7 cellular contexts compared by ENCODE assay signal in genomic region chr16:46673320-46674013, GRCh38. TPM values are rescaled to one million over a fixed set of nuclear protein-coding genes. Genes with fewer than 3 reads are reported as not detected.
DNase-seq lines count a peak whose midpoint lies in the region; ATAC-seq and TF ChIP-seq lines count a peak whose summit lies in the region.

No MANE protein-coding gene starts in this region.

- TF ChIP-seq RAD21 in HCT116 (IDR thresholded peaks at IDR 0.05; ENCODE audit: low read depth) = peak; percentile 76

- H3F3A ChIP-seq in SU-DHL-6 (ENCODE audit: insufficient read depth) = peaks cover 4% of the 10 kb centered on the region; the same call in 1 of the 2 replicates

- H3K4me3 Mint-ChIP-seq in MCF 10A (ENCODE audit: unreplicated experiment) = no peak overlapping the region

- H3K36me3 ChIP-seq in HCT116 (ENCODE audit: control insufficient read depth in 1 of 2, insufficient read depth in 2 of 2, low read length in 2 of 2) (peaks cover 32 to 56% of the 10 kb centered on the region in 2 experiments), SU-DHL-6 (ENCODE audit: low read length) (peaks cover 24% of the 10 kb centered on the region)

- peak; percentile 100 for ATAC-seq in HCT116

- H3K27ac ChIP-seq in HCT116 (ENCODE audit: low read depth, low read length) (no peak overlapping the region), SU-DHL-6 (ENCODE audit: low read depth, low read length) (no peak overlapping the region)

- no peaks in the 10 kb centered on the region for H3K27me3 Mint-ChIP-seq in MCF 10A (ENCODE audit: insufficient read depth, unreplicated experiment)

- H3K9ac ChIP-seq in HCT116 (ENCODE audit: low read length) (no peak overlapping the region), SU-DHL-6 (ENCODE audit: low read length) (no peak overlapping the region)

- DNase-seq in GM12864 (ENCODE audit: low read depth) (no peak), HCT116 (ENCODE audit: low read depth, low spot score) (peak; percentile 51), NCI-H1092 treated with DMSO at 0.1 percent for 48 hours (lab: John Stamatoyannopoulos, UW) (peak; percentile 59), MCF 10A (ENCODE audit: unreplicated experiment) (peak; percentile 69), islet precursor cell (peak; percentile 80)
- DNase-seq in stimulated activated CD4-positive, alpha-beta T cell treated with anti-CD3 and anti-CD28 coated beads, Interleukin-4, amount 100 ng/mL, for 4 hours = peak; percentile 22 to 27

- H3K4me3 ChIP-seq in GM12864 (ENCODE audit: low read depth, low read length) (no peak overlapping the region), HCT116 (replicated peaks in 1 of 2; ENCODE audit: low read depth in 1 of 2, low read length in 2 of 2) (no peak overlapping the region), SU-DHL-6 (ENCODE audit: insufficient read depth, low read length, poor library complexity, severe bottlenecking) (no peak overlapping the region)

- TF ChIP-seq POLR2A in HCT116 (IDR thresholded peaks at IDR 0.05; ENCODE audit: borderline replicate concordance, extremely low read depth, insufficient read depth, insufficient read length) = no peak

- H2AFZ ChIP-seq in HCT116 (ENCODE audit: low read depth, low read length, poor library complexity, severe bottlenecking) = no peak overlapping the region
- no peak overlapping the region for H2AFZ ChIP-seq in SU-DHL-6 (ENCODE audit: low read depth, low read length, severe bottlenecking)

- H3K79me2 ChIP-seq in HCT116 (ENCODE audit: insufficient read depth, low read length) (peaks cover 4% of the 10 kb centered on the region), SU-DHL-6 (ENCODE audit: insufficient read depth, low read length) (no peaks in the 10 kb centered on the region)

- H3K9me3 ChIP-seq in HCT116 (ENCODE audit: control insufficient read depth in 1 of 2, insufficient read depth in 1 of 2, low read depth in 1 of 2, low read length in 2 of 2) (no peaks in the 10 kb centered on the region), SU-DHL-6 (ENCODE audit: insufficient read depth, low read length) (no peaks in the 10 kb centered on the region)

- H3K4me1 ChIP-seq in HCT116 (ENCODE audit: control insufficient read depth in 1 of 2, insufficient read depth in 2 of 2, low read length in 2 of 2) = no peaks in the 10 kb centered on the region

- intact Hi-C loops in HCT116 (cut with micrococcal nuclease) = loop anchor here (2.0 to 5.0 kb wide), 4 partner anchors 123 to 1494 kb away; no protein-coding TSS in a partner anchor
- intact Hi-C loops in MCF 10A (cut with micrococcal nuclease) = loop anchor here (1.0 to 2.0 kb wide), 3 partner anchors 15 to 236 kb away; partner anchors contain the start of genes ORC6 and VPS35

- H3K36me3 Mint-ChIP-seq in MCF 10A (ENCODE audit: insufficient read depth, unreplicated experiment) = peaks cover 92% of the 10 kb centered on the region

- H4K20me1 ChIP-seq in HCT116 (ENCODE audit: insufficient read depth) (no peaks in the 10 kb centered on the region), SU-DHL-6 (ENCODE audit: low read depth, low read length) (no peaks in the 10 kb centered on the region)

- POLR2A ChIA-PET in HCT116 (lab: Charles Lee) = no interaction called here
- POLR2A ChIA-PET in MCF 10A (lab: Yijun Ruan, JAX) = interaction anchor here (0.6 to 2.5 kb wide), 8 partner anchors 11 to 917 kb away, joined by 3 to 5 read pairs (median 5); partner anchors contain the start of gene ORC6

- H3K9me2 ChIP-seq in HCT116 (ENCODE audit: insufficient read depth) = no peaks in the 10 kb centered on the region
- H3K9me2 ChIP-seq in SU-DHL-6 (replicated peaks; ENCODE audit: insufficient read depth, low read length) = no peaks in the 10 kb centered on the region

- CTCF ChIA-PET in HCT116 (lab: Charles Lee) (interaction anchor here (0.6 to 4.3 kb wide), 24 partner anchors 9 to 1491 kb away, joined by 3 to 51 read pairs (median 4); partner anchors contain the start of gene ORC6), MCF 10A (lab: Yijun Ruan, JAX) (interaction anchor here (0.6 to 6.8 kb wide), 37 partner anchors 8 to 1788 kb away, joined by 3 to 60 read pairs (median 4); partner anchors contain the start of gene ORC6)

- no peaks in the 10 kb centered on the region for H3K9me3 Mint-ChIP-seq in MCF 10A (ENCODE audit: unreplicated experiment)

- H3K4me2 ChIP-seq in HCT116 (ENCODE audit: low read length) = no peak overlapping the region
- no peak overlapping the region for H3K4me2 ChIP-seq in SU-DHL-6 (ENCODE audit: low read depth, low read length, poor library complexity, severe bottlenecking)

- no peaks in the 10 kb centered on the region for H3K4me1 Mint-ChIP-seq in MCF 10A (ENCODE audit: insufficient read depth, unreplicated experiment)

- RAD21 ChIA-PET in HCT116 (lab: Charles Lee; ENCODE audit: low non-redundant PET in 1 of 2, low total read pairs in 2 of 2, uncharacterized antibody in 2 of 2, unreplicated experiment in 2 of 2) = no interaction called here

- TF ChIP-seq CTCF in GM12864 (IDR thresholded peaks at IDR 0.05; ENCODE audit: low read depth, low read length, missing control alignments) = peak; percentile 98
- TF ChIP-seq CTCF in HCT116 (IDR thresholded peaks at IDR 0.05 in 2 of 3, conservative IDR thresholded peaks at IDR 0.05 in 1 of 3; ENCODE audit: borderline replicate concordance in 1 of 3, insufficient read depth in 1 of 3, low read depth in 2 of 3, low read length in 2 of 3) = peak; percentile 46 to 99 (median 98); a peak in 5 of 6 replicates
- peak; percentile 69 for TF ChIP-seq CTCF in SU-DHL-6 (IDR thresholded peaks at IDR 0.05; ENCODE audit: insufficient read depth, low read length, poor library complexity, severe bottlenecking)
- TF ChIP-seq CTCF in MCF 10A (IDR thresholded peaks at IDR 0.05; ENCODE audit: unreplicated experiment) = peak; percentile 89

- H3K27ac Mint-ChIP-seq in MCF 10A (ENCODE audit: low read depth, unreplicated experiment) = no peak overlapping the region

- BruUV-seq in HCT116 (replicated peaks; lab: Mats Ljungman, UMichigan) = no TSS peak
- BruUV-seq in MCF 10A (replicated peaks; lab: Mats Ljungman, UMichigan) = no TSS peak

- H3K27me3 ChIP-seq in HCT116 (ENCODE audit: insufficient read depth, low read length) = no peaks in the 10 kb centered on the region
- no peaks in the 10 kb centered on the region for H3K27me3 ChIP-seq in SU-DHL-6 (ENCODE audit: low read length)

TF ChIP-seq in HCT116, 20 proteins besides CTCF, POLR2A, EP300 and RAD21:
- no peak for TF ChIP-seq EGR1 (IDR thresholded peaks at IDR 0.05; ENCODE audit: low read depth)
- no peak for TF ChIP-seq YY1 (IDR thresholded peaks at IDR 0.05; ENCODE audit: extremely low read depth, insufficient replicate concordance, low read depth, low read length)
- no peak for TF ChIP-seq TCF7L2 (IDR thresholded peaks at IDR 0.05; ENCODE audit: borderline replicate concordance, extremely low read depth, insufficient read depth, insufficient read length)
- TF ChIP-seq CBX3 (IDR thresholded peaks at IDR 0.05; ENCODE audit: low read depth) = no peak
- TF ChIP-seq MAX (IDR thresholded peaks at IDR 0.05) = no peak
- no peak for TF ChIP-seq ZFX (IDR thresholded peaks at IDR 0.05)
- no peak for TF ChIP-seq JUND (IDR thresholded peaks at IDR 0.05)
- no peak for TF ChIP-seq SP1 (IDR thresholded peaks at IDR 0.05; ENCODE audit: low read depth)
- no peak for TF ChIP-seq ZNF274 (IDR thresholded peaks at IDR 0.05; ENCODE audit: low read depth, low read length)
- TF ChIP-seq SIN3A (IDR thresholded peaks at IDR 0.05; ENCODE audit: low read depth) = no peak
- no peak for TF ChIP-seq EZH2phosphoT487 (IDR thresholded peaks at IDR 0.05; ENCODE audit: borderline replicate concordance)
- no peak for TF ChIP-seq CEBPB (IDR thresholded peaks at IDR 0.05; ENCODE audit: low read depth)
- TF ChIP-seq SRF (IDR thresholded peaks at IDR 0.05; ENCODE audit: low read depth) = no peak

RNA-seq across cellular contexts. Expression of gene VPS35, which starts 15.5 kb away (rescaled TPM):
- 115 TPM for total RNA-seq in HCT116 (2021; ENCODE audit: unreplicated experiment)
- 24.1 and 38.5 TPM in 2 replicates for polyA plus RNA-seq in HCT116 (2012)
- total RNA-seq in MCF 10A (2022) = 68.7 and 72.3 TPM in 2 replicates

RNA-seq across cellular contexts. Expression of gene ORC6, which starts 16.0 kb away (rescaled TPM):
- 44.7 TPM for total RNA-seq in HCT116 (2021; ENCODE audit: unreplicated experiment)
- polyA plus RNA-seq in HCT116 (2012) = 13.7 and 16.4 TPM in 2 replicates
- total RNA-seq in MCF 10A (2022) = 17.0 and 23.2 TPM in 2 replicates

RNA-seq across cellular contexts. Expression of gene SHCBP1, which starts 52.3 kb away (rescaled TPM):
- total RNA-seq in HCT116 (2021; ENCODE audit: unreplicated experiment) (33.3 TPM), MCF 10A (2022) (17.2 and 21.4 TPM in 2 replicates)
- 16.3 and 20.8 TPM in 2 replicates for polyA plus RNA-seq in HCT116 (2012)
